8 cellular contexts compared by ENCODE assay signal in the genomic region with DNA sequence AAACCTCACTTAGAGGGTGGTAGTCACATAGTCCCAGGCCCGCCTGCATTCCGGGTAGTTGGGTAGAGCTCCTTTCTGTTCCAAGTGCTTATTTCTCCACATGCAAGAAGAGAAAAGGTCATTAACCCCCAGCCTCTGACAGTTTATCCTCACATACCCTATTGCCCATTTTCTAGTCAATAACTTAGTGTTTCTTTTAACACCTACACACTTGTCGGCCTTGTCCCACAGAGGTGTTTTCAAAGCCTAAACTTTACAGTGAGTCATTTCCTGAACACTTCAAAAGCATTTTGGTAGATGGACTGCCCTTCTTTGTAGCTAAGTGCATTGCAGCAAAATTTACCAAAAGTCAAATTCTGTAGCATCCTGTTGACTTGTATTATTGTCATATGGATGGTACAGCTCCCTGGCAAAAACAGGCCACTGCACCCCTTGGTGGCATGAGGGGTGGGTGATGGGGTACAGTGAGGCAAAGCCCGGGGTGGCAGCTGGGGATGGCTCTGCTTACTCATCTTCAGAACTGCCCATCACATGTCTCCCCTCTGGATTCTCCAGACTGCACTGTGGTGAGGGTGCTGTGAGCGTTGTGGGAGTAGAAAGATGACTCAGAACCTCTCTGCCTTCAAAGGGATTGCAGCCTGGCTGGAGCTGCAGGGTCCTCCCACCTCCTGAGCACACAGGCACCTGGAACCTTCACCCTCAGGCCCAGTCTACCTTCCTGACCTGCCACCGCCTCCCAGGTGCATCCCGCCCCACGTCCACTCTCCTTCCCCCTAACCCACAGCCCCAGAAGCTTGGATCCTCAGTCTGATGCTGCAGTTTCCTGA. TPM values are rescaled to one million over a fixed set of nuclear protein-coding genes. Genes with fewer than 3 reads are reported as not detected.
DNase-seq lines count a peak whose midpoint lies in the region; TF ChIP-seq lines count a peak whose summit lies in the region.
"Had no signal": no experiment of that assay in that cellular context is flagged by ENCODE, and none has a peak within 500 bp of the region (broad histone marks: within the 10 kb centered on the region; RNA-seq: fewer than 3 reads in every experiment).

No MANE protein-coding gene starts in this region.

- H3K36me3 ChIP-seq in GM23248 (ENCODE audit: low read depth) (no peaks in the 10 kb centered on the region), esophagus squamous epithelium (no peaks in the 10 kb centered on the region)

- H3K9me3 ChIP-seq in GM23248 (ENCODE audit: low read depth) (no peaks in the 10 kb centered on the region), esophagus squamous epithelium (no peaks in the 10 kb centered on the region)

- in situ Hi-C loops in GM23248 (cut with MboI) (no loop called here), astrocyte of the spinal cord (cut with HindIII; ENCODE audit: low sequenced_read_pairs) (no loop called here)

- TF ChIP-seq CTCF in astrocyte of the spinal cord (IDR thresholded peaks at IDR 0.05; ENCODE audit: low read depth, low read length) (no peak), esophagus squamous epithelium (IDR thresholded peaks at IDR 0.05) (no peak)

- no peaks in the 10 kb centered on the region for H3K79me2 ChIP-seq in GM23248 (ENCODE audit: insufficient read depth)

- no peak overlapping the region for H3K4me3 ChIP-seq in GM23248
- H3K4me3 ChIP-seq in astrocyte of the spinal cord (ENCODE audit: low read depth, low read length) = no peak overlapping the region
- H3K4me3 ChIP-seq in esophagus squamous epithelium = no peak overlapping the region

- WGBS in GM23248 (ENCODE audit: low coverage in 1 of 2, low lambda C conversion rate in 2 of 2, missing lambda C conversion rate in 2 of 2), 2 experiments = 32 to 44% methylated on average over 6 to 8 of the region's 8 CpGs
- WGBS in esophagus squamous epithelium, 2 donors = 47 to 48% methylated on average over 6 to 8 of the region's 8 CpGs

- peak overlapping the region; percentile 73 for H3K27ac ChIP-seq in GM23248
- peak overlapping the region in 2 of 4 donors; percentile 31 to 48 for H3K27ac ChIP-seq in esophagus squamous epithelium

- no peaks in the 10 kb centered on the region for H4K20me1 ChIP-seq in GM23248 (ENCODE audit: insufficient read depth)

- H3K27me3 ChIP-seq in GM23248 (replicated peaks; ENCODE audit: insufficient read depth) (peaks cover 26% of the 10 kb centered on the region), esophagus squamous epithelium (peaks cover 0 to 35% (median 3%) of the 10 kb centered on the region in 4 donors)

- no peaks in the 10 kb centered on the region for H3K9me2 ChIP-seq in GM23248 (ENCODE audit: insufficient read depth)

- intact Hi-C loops in esophagus squamous epithelium (cut with DNase I) = no loop called here

- no peak overlapping the region for H2AFZ ChIP-seq in GM23248

- H3K4me1 ChIP-seq in GM23248 (ENCODE audit: insufficient read depth) = peaks cover 30% of the 10 kb centered on the region
- peaks cover 0 to 9% (median 0%) of the 10 kb centered on the region in 3 donors for H3K4me1 ChIP-seq in esophagus squamous epithelium

- peaks cover 20% of the 10 kb centered on the region for H3F3A ChIP-seq in GM23248 (ENCODE audit: insufficient read depth)

- no peak for TF ChIP-seq POLR2A in esophagus squamous epithelium (IDR thresholded peaks at IDR 0.05)

- DNase-seq in GM23248 (peak; percentile 87), T-helper 1 cell (peak in 4 of 5 donors; percentile 17 to 94 (median 24)), astrocyte of the spinal cord (ENCODE audit: low read depth, low spot score) (peak; percentile 89), non-pigmented ciliary epithelial cell (ENCODE audit: low read depth) (peak; percentile 75), esophagus squamous epithelium (lab: John Stamatoyannopoulos, UW) (no peak), hippocampal formation (lab: John Stamatoyannopoulos, UW) (no peak), mesenteric fat pad (ENCODE audit: low spot score) (no peak)

- H3K9ac ChIP-seq in GM23248 = peak overlapping the region; percentile 37

- peak overlapping the region; percentile 62 for H3K4me2 ChIP-seq in GM23248 (ENCODE audit: unreplicated experiment)

RNA-seq across cellular contexts. Expression of gene DMRTB1, which starts 45.8 kb away (rescaled TPM):
- not detected in 2 replicates for total RNA-seq in GM23248 (2014; rRNA removed; shearing (Covaris generic))
- polyA plus RNA-seq in GM23248 (2016; fragmentation: Nextera tagmentation; extraction: Ambion mirVana) = not detected in 2 replicates
- total RNA-seq in esophagus squamous epithelium = not detected
- total RNA-seq in mesenteric fat pad = not detected
- total RNA-seq: T-helper 2 cell treated with Interferon-gamma antibody and Interleukin-4, amounts not matched to agents 100 ng/mL and 5 ng/mL, for 36 hours had no signal

Comparison
In these comparisons a context has a peak if more than half of its experiments do, and no peak if none do; other contexts are left out.
1. DNase-seq: peak in GM23248 (single experiment), T-helper 1 cell (4 of 5), astrocyte of the spinal cord (single experiment) and non-pigmented ciliary epithelial cell (single experiment); none in esophagus squamous epithelium (single experiment), hippocampal formation (0 of 2) and mesenteric fat pad (single experiment).